Comparison of ENCODE assay signal across 18 cellular contexts in genomic region chr10:110657968-110658691, GRCh38. TPM values are rescaled to one million over a fixed set of nuclear protein-coding genes. Genes with fewer than 3 reads are reported as not detected.
DNase-seq lines count a peak whose midpoint lies in the region; ATAC-seq and TF ChIP-seq lines count a peak whose summit lies in the region.
"Had no signal": no experiment of that assay in that cellular context is flagged by ENCODE, and none has a peak within 500 bp of the region (broad histone marks: within the 10 kb centered on the region; RNA-seq: fewer than 3 reads in every experiment).

No MANE protein-coding gene starts in this region.

- no peak for TF ChIP-seq CTCF in OCI-LY1 (IDR thresholded peaks at IDR 0.05; ENCODE audit: low read length)
- no peak for TF ChIP-seq CTCF in mucosa of descending colon (IDR thresholded peaks at IDR 0.05)
- no peak for TF ChIP-seq CTCF in body of pancreas (IDR thresholded peaks at IDR 0.05)

- DNase-seq in Caki2 (ENCODE audit: low read depth) (peak; percentile 82), Right ventricle myocardium superior (no peak), mucosa of descending colon (no peak), UCSD-AML1 (lab: John Stamatoyannopoulos, UW; ENCODE audit: unreplicated experiment) (no peak), body of pancreas (no peak)
- DNase-seq: AML-193, DMS153, KBM-7, NCI-H1436, NCI-H2029 treated with DMSO at 0.1 percent for 48 hours, NCI-H510A, NCI-H82, SHP77, SK-N-SH had no signal

- H3K9ac ChIP-seq in OCI-LY1 (ENCODE audit: low read length): no peak overlapping the region
- H3K9ac ChIP-seq: SK-N-SH had no signal

- H3K4me3 ChIP-seq in OCI-LY1 (ENCODE audit: low read depth, low read length, poor library complexity, severe bottlenecking): no peak overlapping the region
- H3K4me3 ChIP-seq in mucosa of descending colon: no peak overlapping the region
- no peak overlapping the region for H3K4me3 ChIP-seq in body of pancreas

- no peaks in the 10 kb centered on the region for H3K27me3 ChIP-seq in OCI-LY1 (ENCODE audit: insufficient read depth, low read length)
- no peaks in the 10 kb centered on the region for H3K27me3 ChIP-seq in body of pancreas

- H2AFZ ChIP-seq in OCI-LY1 (ENCODE audit: low read length): peak overlapping the region; percentile 45; the same call in 1 of the 2 replicates

- no peaks in the 10 kb centered on the region for H3K79me2 ChIP-seq in OCI-LY1 (ENCODE audit: insufficient read depth, low read length)

- in situ Hi-C loops in Caki2 (cut with HindIII; ENCODE audit: low pct_unique_long_range_greater_than_20kb, low sequenced_read_pairs): no loop called here

- peak; percentile 18 for ATAC-seq in Right ventricle myocardium superior (ENCODE audit: poor library complexity)
- ATAC-seq in mucosa of descending colon: peak; percentile 25
- ATAC-seq in GM19397 (IDR thresholded peaks at IDR 0.05; ENCODE audit: unreplicated experiment): no peak
- no peak for ATAC-seq in body of pancreas
- no peak for ATAC-seq in GM21423 (IDR thresholded peaks at IDR 0.05; ENCODE audit: unreplicated experiment)
- ATAC-seq: Panc1 had no signal

- H3K4me1 ChIP-seq in OCI-LY1 (ENCODE audit: insufficient read depth, low read length, severe bottlenecking): peaks cover 63% of the 10 kb centered on the region
- H3K4me1 ChIP-seq in mucosa of descending colon (ENCODE audit: low read depth): no peaks in the 10 kb centered on the region
- H3K4me1 ChIP-seq in body of pancreas: no peaks in the 10 kb centered on the region

- peak overlapping the region; percentile 45 for H3K27ac ChIP-seq in OCI-LY1 (ENCODE audit: low read depth, low read length, poor library complexity, severe bottlenecking)
- H3K27ac ChIP-seq in body of pancreas: no peak overlapping the region

- H3K4me2 ChIP-seq in OCI-LY1 (ENCODE audit: low read length): no peak overlapping the region; the same call in 1 of the 2 replicates
- H3K4me2 ChIP-seq: SK-N-SH had no signal

- WGBS in body of pancreas, 2 donors: 60 to 73% methylated on average over 11 of the region's 11 CpGs

- H4K20me1 ChIP-seq in OCI-LY1 (ENCODE audit: insufficient read depth, low read length): no peaks in the 10 kb centered on the region

- no peaks in the 10 kb centered on the region for H3K36me3 ChIP-seq in OCI-LY1 (ENCODE audit: insufficient read depth, low read length)
- no peaks in the 10 kb centered on the region for H3K36me3 ChIP-seq in mucosa of descending colon (ENCODE audit: low read depth)
- H3K36me3 ChIP-seq in body of pancreas (replicated peaks in 1 of 2; ENCODE audit: insufficient read depth in 1 of 2, low read depth in 2 of 2): no peaks in the 10 kb centered on the region

- H3K9me3 ChIP-seq in OCI-LY1 (ENCODE audit: low read length) (no peaks in the 10 kb centered on the region), mucosa of descending colon (no peaks in the 10 kb centered on the region), body of pancreas (no peaks in the 10 kb centered on the region)
- H3K9me3 ChIP-seq: SK-N-SH had no signal

- intact Hi-C loops in Right ventricle myocardium superior (cut with DNase I): no loop called here
- intact Hi-C loops in mucosa of descending colon (cut with DNase I, micrococcal nuclease): no loop called here
- intact Hi-C loops in body of pancreas (cut with DNase I): no loop called here

- H3F3A ChIP-seq in OCI-LY1 (ENCODE audit: insufficient read depth, low read length): no peaks in the 10 kb centered on the region; the same call in 1 of the 2 replicates

- no peaks in the 10 kb centered on the region for H3K9me2 ChIP-seq in OCI-LY1 (ENCODE audit: low read depth, low read length)
- H3K9me2 ChIP-seq: SK-N-SH had no signal

- no peak for TF ChIP-seq POLR2A in body of pancreas (IDR thresholded peaks at IDR 0.05)

RNA-seq across cellular contexts. Expression of gene RBM20, which starts 14.0 kb away (rescaled TPM):
- total RNA-seq in Caki2 (2014; rRNA removed; shearing (Covaris generic); ENCODE audit: low replicate concordance): 7.2 and 7.7 TPM in 2 replicates
- total RNA-seq in Right ventricle myocardium superior (103 TPM), mucosa of descending colon (1 to 10 TPM in 2 of 3 donors, under 1 TPM in 1; 0.46 to 9.7 (median 2.0) TPM), body of pancreas (10 to 100 TPM; 14.5 to 39.4 TPM)

Comparison
In these comparisons a context has a peak if more than half of its experiments do, and no peak if none do; other contexts are left out.
1. ATAC-seq: peak in Right ventricle myocardium superior (single experiment) and mucosa of descending colon (single experiment); none in GM19397 (single experiment), body of pancreas (single experiment) and GM21423 (single experiment).